ENCODE assay signal across 22 cellular contexts in genomic region chr3:139691619-139692018, GRCh38.
"Had no signal": no experiment of that assay in that cellular context is flagged by ENCODE, and none has a peak within 500 bp of the region (broad histone marks: within the 10 kb centered on the region; RNA-seq: fewer than 3 reads in every experiment).

No MANE protein-coding gene starts in this region.

- H3K4me1 ChIP-seq: sigmoid colon, spleen, suprapubic skin, tibial artery, upper lobe of right lung had no signal

- H3K4me2 ChIP-seq: hepatocyte had no signal

- H3K9me3 ChIP-seq: heart right ventricle, ovary, right atrium auricular region, sigmoid colon, spleen, suprapubic skin, thoracic aorta, tibial artery, upper lobe of right lung had no signal

- H2AFZ ChIP-seq: hepatocyte had no signal

- H3K27ac ChIP-seq: heart right ventricle, hepatocyte, ovary, right atrium auricular region, sigmoid colon, spleen, suprapubic skin, thoracic aorta, tibial artery, upper lobe of right lung had no signal

- H3K36me3 ChIP-seq: heart right ventricle, ovary, right atrium auricular region, sigmoid colon, spleen, suprapubic skin, thoracic aorta, tibial artery, upper lobe of right lung had no signal

- ATAC-seq: left lobe of liver; natural killer cell; stimulated activated effector memory CD8-positive, alpha-beta T cell treated with anti-CD3 and anti-CD28 coated beads, Interleukin-12 subunit alpha, Interleukin-12 subunit beta, amount 100 ng/mL, for 72 hours; upper lobe of right lung had no signal

- H3K4me3 ChIP-seq: heart right ventricle, hepatocyte, lung, ovary, right atrium auricular region, sigmoid colon, spleen, suprapubic skin, thoracic aorta, tibial artery, upper lobe of right lung had no signal

- H3K79me2 ChIP-seq: hepatocyte had no signal

- DNase-seq: heart right ventricle; islet precursor cell; mesendoderm; naive B cell; natural killer cell; nephron progenitor cell; ovary; sigmoid colon; small intestine; spleen; stimulated activated CD4-positive, alpha-beta T cell treated with anti-CD3 and anti-CD28 coated beads, Interleukin-4, amount 100 ng/mL, for 24 hours; stimulated activated naive CD4-positive, alpha-beta T cell; tibial artery; trophoblast cell; upper lobe of right lung had no signal

- H3K27me3 ChIP-seq: heart right ventricle, ovary, right atrium auricular region, sigmoid colon, spleen, suprapubic skin, tibial artery, upper lobe of right lung had no signal
